In the genomic region with DNA sequence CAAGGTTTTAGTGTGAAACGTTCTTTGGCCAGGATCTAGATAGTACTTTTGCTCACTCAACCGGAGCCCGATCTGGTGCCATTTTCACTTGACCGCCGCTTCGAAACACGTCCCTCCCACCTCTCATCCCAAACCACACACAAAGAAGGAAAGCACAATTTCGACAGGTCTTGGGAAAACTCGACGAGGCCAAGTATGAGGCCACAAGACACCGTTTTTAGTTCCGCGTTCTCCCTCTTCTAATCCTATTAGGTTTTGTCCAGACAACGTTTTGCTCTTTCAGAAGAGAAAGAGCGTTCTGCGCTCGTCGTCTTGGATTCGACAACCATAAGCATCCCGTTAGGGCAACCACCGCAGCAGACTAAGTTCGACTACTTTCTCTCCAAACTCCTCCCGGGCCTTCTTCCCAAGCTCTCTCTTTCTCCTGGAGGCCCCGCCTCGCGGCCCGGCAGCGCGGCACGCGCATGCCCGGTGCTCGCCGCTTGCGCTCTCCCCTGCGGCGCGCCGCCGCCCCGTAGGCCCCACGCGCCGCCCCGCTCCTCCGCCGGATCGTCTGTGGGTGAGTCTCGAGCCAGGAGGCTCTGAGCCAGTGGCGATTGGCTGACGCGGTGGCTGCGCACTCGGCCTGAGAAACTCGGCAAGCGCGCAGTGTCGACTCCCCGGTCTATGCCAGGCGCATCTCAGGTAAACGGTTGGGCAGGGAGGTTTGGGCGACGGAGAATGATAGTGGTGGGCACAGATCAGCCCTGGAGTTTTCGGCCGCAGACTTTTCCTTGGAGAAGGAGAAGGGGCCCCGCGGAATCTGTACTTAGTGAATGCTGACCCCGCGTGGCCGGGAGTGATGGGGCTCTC, we compare ENCODE assay signal across 1 cellular context.
TF ChIP-seq lines count a peak whose summit lies in the region.

A gene with protein sequence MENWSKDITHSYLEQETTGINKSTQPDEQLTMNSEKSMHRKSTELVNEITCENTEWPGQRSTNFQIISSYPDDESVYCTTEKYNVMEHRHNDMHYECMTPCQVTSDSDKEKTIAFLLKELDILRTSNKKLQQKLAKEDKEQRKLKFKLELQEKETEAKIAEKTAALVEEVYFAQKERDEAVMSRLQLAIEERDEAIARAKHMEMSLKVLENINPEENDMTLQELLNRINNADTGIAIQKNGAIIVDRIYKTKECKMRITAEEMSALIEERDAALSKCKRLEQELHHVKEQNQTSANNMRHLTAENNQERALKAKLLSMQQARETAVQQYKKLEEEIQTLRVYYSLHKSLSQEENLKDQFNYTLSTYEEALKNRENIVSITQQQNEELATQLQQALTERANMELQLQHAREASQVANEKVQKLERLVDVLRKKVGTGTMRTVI (plus strand): TSS at position 517 of the 852 bp plus-strand sequence. CDS start 49,952 bp downstream, outside the sequence.

TF ChIP-seq in HepG2, 621 proteins besides CTCF, POLR2A, EP300 and RAD21 (continued from another document and continues in another):
- TF ChIP-seq DBP (CRISPR knock-in tag; IDR thresholded peaks at IDR 0.05; ENCODE audit: not compliant biosample characterization) (peak; percentile 97), TP53 (CRISPR knock-in tag; conservative IDR thresholded peaks at IDR 0.05) (no peak; the same call in 1 of the 2 replicates), NFYC (CRISPR knock-in tag; IDR thresholded peaks at IDR 0.05) (peak; percentile 71), MED13 (CRISPR knock-in tag; IDR thresholded peaks at IDR 0.05) (peak; percentile 75; the same call in 1 of the 2 replicates), ZNF335 (CRISPR knock-in tag; IDR thresholded peaks at IDR 0.05) (peak; percentile 95), TRIM24 (CRISPR knock-in tag; IDR thresholded peaks at IDR 0.05) (no peak), NR2F1 (CRISPR knock-in tag; IDR thresholded peaks at IDR 0.05) (no peak; a peak in 1 of 4 replicates), HCFC1 (IDR thresholded peaks at IDR 0.05; ENCODE audit: low read depth, low read length) (no peak), HOXA3 (CRISPR knock-in tag; IDR thresholded peaks at IDR 0.05) (peak; percentile 98), JUNB (CRISPR knock-in tag; IDR thresholded peaks at IDR 0.05; ENCODE audit: borderline replicate concordance) (no peak; the same call in 1 of the 2 replicates), ZNF468 (CRISPR knock-in tag; IDR thresholded peaks at IDR 0.05) (no peak), ATF7 (IDR thresholded peaks at IDR 0.05) (no peak), ATF7 (CRISPR knock-in tag; IDR thresholded peaks at IDR 0.05) (peak; percentile 66), ZNF160 (CRISPR knock-in tag; IDR thresholded peaks at IDR 0.05) (no peak; the same call in 1 of the 2 replicates), MYC (CRISPR knock-in tag; IDR thresholded peaks at IDR 0.05; ENCODE audit: borderline replicate concordance) (peak; percentile 96), ZNF44 (CRISPR knock-in tag; IDR thresholded peaks at IDR 0.05) (peak; percentile 91; the same call in 1 of the 2 replicates), SSRP1 (CRISPR knock-in tag; IDR thresholded peaks at IDR 0.05) (0 out of 2 replicates have a peak, but pooled peaks have one; percentile 51), RERE (CRISPR knock-in tag; IDR thresholded peaks at IDR 0.05; ENCODE audit: low read depth) (peak; percentile 50; the same call in 1 of the 2 replicates), ZNF737 (CRISPR knock-in tag; IDR thresholded peaks at IDR 0.05; ENCODE audit: borderline replicate concordance) (peak; percentile 91; the same call in 1 of the 2 replicates), POLR2AphosphoS2 (IDR thresholded peaks at IDR 0.05; ENCODE audit: low read depth, low read length) (no peak), SIX1 (CRISPR knock-in tag; IDR thresholded peaks at IDR 0.05; ENCODE audit: borderline replicate concordance) (peak; percentile 57; the same call in 1 of the 2 replicates), KAT8 (CRISPR knock-in tag; IDR thresholded peaks at IDR 0.05) (peak; percentile 88), ZNF841 (CRISPR knock-in tag; IDR thresholded peaks at IDR 0.05; ENCODE audit: borderline replicate concordance) (peak; percentile 96), ZNF678 (CRISPR knock-in tag; IDR thresholded peaks at IDR 0.05) (peak; percentile 84; the same call in 1 of the 2 replicates), ZBTB14 (CRISPR knock-in tag; IDR thresholded peaks at IDR 0.05) (peak; percentile 90), ZNF543 (CRISPR knock-in tag; IDR thresholded peaks at IDR 0.05) (peak; percentile 86), ZNF589 (CRISPR knock-in tag; conservative IDR thresholded peaks at IDR 0.05) (peak; percentile 94), ZMYM3 (CRISPR knock-in tag; IDR thresholded peaks at IDR 0.05) (peak; percentile 67), SNAI1 (CRISPR knock-in tag; IDR thresholded peaks at IDR 0.05; ENCODE audit: borderline replicate concordance) (peak; percentile 89; the same call in 1 of the 2 replicates), SOX6 (IDR thresholded peaks at IDR 0.05) (no peak), SOX6 (CRISPR knock-in tag; IDR thresholded peaks at IDR 0.05) (peak; percentile 5; the same call in 1 of the 2 replicates), MXI1 (IDR thresholded peaks at IDR 0.05; ENCODE audit: borderline replicate concordance, low read depth, low read length) (peak; percentile 58; the same call in 1 of the 3 replicates), ELF3 (CRISPR knock-in tag; IDR thresholded peaks at IDR 0.05) (peak; percentile 23; the same call in 1 of the 2 replicates), NR2C2 (CRISPR knock-in tag; IDR thresholded peaks at IDR 0.05; ENCODE audit: borderline replicate concordance) (peak; percentile 67), NFATC3 (CRISPR knock-in tag; IDR thresholded peaks at IDR 0.05) (no peak; the same call in 1 of the 2 replicates), TOPORS (CRISPR knock-in tag; IDR thresholded peaks at IDR 0.05) (peak; percentile 89; the same call in 1 of the 2 replicates), KAT2B (IDR thresholded peaks at IDR 0.05; ENCODE audit: borderline replicate concordance, low read depth, low read length) (no peak)
- TF ChIP-seq, protein P1, sequence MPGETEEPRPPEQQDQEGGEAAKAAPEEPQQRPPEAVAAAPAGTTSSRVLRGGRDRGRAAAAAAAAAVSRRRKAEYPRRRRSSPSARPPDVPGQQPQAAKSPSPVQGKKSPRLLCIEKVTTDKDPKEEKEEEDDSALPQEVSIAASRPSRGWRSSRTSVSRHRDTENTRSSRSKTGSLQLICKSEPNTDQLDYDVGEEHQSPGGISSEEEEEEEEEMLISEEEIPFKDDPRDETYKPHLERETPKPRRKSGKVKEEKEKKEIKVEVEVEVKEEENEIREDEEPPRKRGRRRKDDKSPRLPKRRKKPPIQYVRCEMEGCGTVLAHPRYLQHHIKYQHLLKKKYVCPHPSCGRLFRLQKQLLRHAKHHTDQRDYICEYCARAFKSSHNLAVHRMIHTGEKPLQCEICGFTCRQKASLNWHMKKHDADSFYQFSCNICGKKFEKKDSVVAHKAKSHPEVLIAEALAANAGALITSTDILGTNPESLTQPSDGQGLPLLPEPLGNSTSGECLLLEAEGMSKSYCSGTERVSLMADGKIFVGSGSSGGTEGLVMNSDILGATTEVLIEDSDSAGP (CRISPR knock-in tag; IDR thresholded peaks at IDR 0.05; ENCODE audit: borderline replicate concordance): peak; percentile 90
- TF ChIP-seq, protein P2, sequence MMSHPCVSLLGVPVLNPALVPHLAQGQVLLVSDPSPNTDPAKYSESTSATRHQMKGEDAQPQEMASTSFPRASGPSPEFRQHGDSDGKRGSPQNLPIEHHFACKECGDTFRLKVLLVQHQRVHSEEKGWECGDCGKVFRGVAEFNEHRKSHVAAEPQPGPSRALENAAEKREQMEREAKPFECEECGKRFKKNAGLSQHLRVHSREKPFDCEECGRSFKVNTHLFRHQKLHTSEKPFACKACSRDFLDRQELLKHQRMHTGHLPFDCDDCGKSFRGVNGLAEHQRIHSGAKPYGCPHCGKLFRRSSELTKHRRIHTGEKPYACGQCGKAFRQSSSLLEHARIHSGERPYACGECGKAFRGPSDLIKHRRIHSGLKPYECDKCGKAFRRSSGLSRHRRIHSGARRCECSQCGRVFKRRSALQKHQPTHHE (CRISPR knock-in tag; IDR thresholded peaks at IDR 0.05; ENCODE audit: borderline replicate concordance): peak; percentile 65; the same call in 1 of the 2 replicates
- TF ChIP-seq, protein P3, sequence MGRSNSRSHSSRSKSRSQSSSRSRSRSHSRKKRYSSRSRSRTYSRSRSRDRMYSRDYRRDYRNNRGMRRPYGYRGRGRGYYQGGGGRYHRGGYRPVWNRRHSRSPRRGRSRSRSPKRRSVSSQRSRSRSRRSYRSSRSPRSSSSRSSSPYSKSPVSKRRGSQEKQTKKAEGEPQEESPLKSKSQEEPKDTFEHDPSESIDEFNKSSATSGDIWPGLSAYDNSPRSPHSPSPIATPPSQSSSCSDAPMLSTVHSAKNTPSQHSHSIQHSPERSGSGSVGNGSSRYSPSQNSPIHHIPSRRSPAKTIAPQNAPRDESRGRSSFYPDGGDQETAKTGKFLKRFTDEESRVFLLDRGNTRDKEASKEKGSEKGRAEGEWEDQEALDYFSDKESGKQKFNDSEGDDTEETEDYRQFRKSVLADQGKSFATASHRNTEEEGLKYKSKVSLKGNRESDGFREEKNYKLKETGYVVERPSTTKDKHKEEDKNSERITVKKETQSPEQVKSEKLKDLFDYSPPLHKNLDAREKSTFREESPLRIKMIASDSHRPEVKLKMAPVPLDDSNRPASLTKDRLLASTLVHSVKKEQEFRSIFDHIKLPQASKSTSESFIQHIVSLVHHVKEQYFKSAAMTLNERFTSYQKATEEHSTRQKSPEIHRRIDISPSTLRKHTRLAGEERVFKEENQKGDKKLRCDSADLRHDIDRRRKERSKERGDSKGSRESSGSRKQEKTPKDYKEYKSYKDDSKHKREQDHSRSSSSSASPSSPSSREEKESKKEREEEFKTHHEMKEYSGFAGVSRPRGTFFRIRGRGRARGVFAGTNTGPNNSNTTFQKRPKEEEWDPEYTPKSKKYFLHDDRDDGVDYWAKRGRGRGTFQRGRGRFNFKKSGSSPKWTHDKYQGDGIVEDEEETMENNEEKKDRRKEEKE (IDR thresholded peaks at IDR 0.05): no peak
